1 cellular context compared by ENCODE assay signal in genomic region chr1:85707990-85708825, GRCh38.
TF ChIP-seq lines count a peak whose summit lies in the region.

TSS of gene ZNHIT6 (minus strand) at chr1:85708433. CDS start at chr1:85708284, 149 bp downstream.

TF ChIP-seq in HepG2, 621 proteins besides CTCF, POLR2A, EP300 and RAD21 (continued from another document and continues in another):
- TF ChIP-seq ZBTB10 (CRISPR knock-in tag; IDR thresholded peaks at IDR 0.05; ENCODE audit: borderline replicate concordance) (no peak; the same call in 1 of the 2 replicates), DRAP1 (CRISPR knock-in tag; IDR thresholded peaks at IDR 0.05) (peak; percentile 71), CBX5 (CRISPR knock-in tag; IDR thresholded peaks at IDR 0.05; ENCODE audit: borderline replicate concordance) (peak; percentile 71; the same call in 1 of the 2 replicates), SETDB1 (CRISPR knock-in tag; IDR thresholded peaks at IDR 0.05; ENCODE audit: borderline replicate concordance) (no peak), ZNF512B (CRISPR knock-in tag; IDR thresholded peaks at IDR 0.05; ENCODE audit: borderline replicate concordance) (peak; percentile 28; the same call in 1 of the 2 replicates), ZNF205 (CRISPR knock-in tag; IDR thresholded peaks at IDR 0.05) (no peak), ZGPAT (CRISPR knock-in tag; IDR thresholded peaks at IDR 0.05) (peak; percentile 86), FOXA3 (CRISPR knock-in tag; IDR thresholded peaks at IDR 0.05) (peak; percentile 72), MAFF (IDR thresholded peaks at IDR 0.05; ENCODE audit: low read depth, low read length) (no peak), RXRA (CRISPR knock-in tag; IDR thresholded peaks at IDR 0.05) (peak; percentile 51; the same call in 1 of the 2 replicates), ZNF468 (CRISPR knock-in tag; IDR thresholded peaks at IDR 0.05) (no peak), IKZF5 (CRISPR knock-in tag; IDR thresholded peaks at IDR 0.05) (peak; percentile 85), ZNF275 (CRISPR knock-in tag; IDR thresholded peaks at IDR 0.05; ENCODE audit: borderline replicate concordance) (no peak; the same call in 1 of the 2 replicates), NFYC (CRISPR knock-in tag; IDR thresholded peaks at IDR 0.05) (peak; percentile 42; the same call in 1 of the 2 replicates), ELF4 (CRISPR knock-in tag; IDR thresholded peaks at IDR 0.05; ENCODE audit: borderline replicate concordance) (peak; percentile 66), SOX6 (IDR thresholded peaks at IDR 0.05) (no peak), SOX6 (CRISPR knock-in tag; IDR thresholded peaks at IDR 0.05) (peak; percentile 57), ZNF10 (CRISPR knock-in tag; IDR thresholded peaks at IDR 0.05; ENCODE audit: borderline replicate concordance, low read depth) (no peak), MNT (IDR thresholded peaks at IDR 0.05) (peak; percentile 86), NCOA1 (CRISPR knock-in tag; IDR thresholded peaks at IDR 0.05) (no peak), THYN1 (CRISPR knock-in tag; IDR thresholded peaks at IDR 0.05; ENCODE audit: borderline replicate concordance, low read depth) (no peak), ZNF598 (CRISPR knock-in tag; IDR thresholded peaks at IDR 0.05; ENCODE audit: borderline replicate concordance) (peak; percentile 57; the same call in 1 of the 2 replicates), ZNF263 (CRISPR knock-in tag; IDR thresholded peaks at IDR 0.05) (peak; percentile 46; the same call in 1 of the 2 replicates), ZNF563 (CRISPR knock-in tag; IDR thresholded peaks at IDR 0.05) (no peak; the same call in 1 of the 2 replicates), MIXL1 (CRISPR knock-in tag; IDR thresholded peaks at IDR 0.05) (0 out of 2 replicates have a peak, but pooled peaks have one; percentile 50), EHMT2 (IDR thresholded peaks at IDR 0.05; ENCODE audit: borderline replicate concordance, low read depth, low read length) (peak; percentile 53; the same call in 1 of the 2 replicates), CBFB (CRISPR knock-in tag; IDR thresholded peaks at IDR 0.05) (peak; percentile 23; the same call in 1 of the 2 replicates), ZNF609 (CRISPR knock-in tag; IDR thresholded peaks at IDR 0.05; ENCODE audit: borderline replicate concordance) (no peak)
